In genomic region chr3:99418209-99418635, GRCh38 we compare ENCODE assay signal across 16 cellular contexts.
DNase-seq lines count a peak whose midpoint lies in the region; ATAC-seq and TF ChIP-seq lines count a peak whose summit lies in the region.
"Had no signal": no experiment of that assay in that cellular context is flagged by ENCODE, and none has a peak within 500 bp of the region (broad histone marks: within the 10 kb centered on the region; RNA-seq: fewer than 3 reads in every experiment).

No MANE protein-coding gene starts in this region.

- no peak overlapping the region for H3K4me3 ChIP-seq in coronary artery
- no peak overlapping the region for H3K4me3 ChIP-seq in right atrium auricular region
- H3K4me3 ChIP-seq in smooth muscle cell: no peak overlapping the region
- H3K4me3 ChIP-seq: SK-N-MC, upper lobe of right lung had no signal

- H4K20me1 ChIP-seq in smooth muscle cell (ENCODE audit: low read depth): no peaks in the 10 kb centered on the region

- 86% methylated on average over 2 of the region's 2 CpGs for WGBS in smooth muscle cell (ENCODE audit: low lambda C conversion rate)

- H3F3A ChIP-seq in smooth muscle cell (ENCODE audit: low read depth): peaks cover 5% of the 10 kb centered on the region

- H3K4me1 ChIP-seq in right atrium auricular region (no peaks in the 10 kb centered on the region), smooth muscle cell (ENCODE audit: low read depth) (peaks cover 6% of the 10 kb centered on the region)
- H3K4me1 ChIP-seq: upper lobe of right lung had no signal

- no peaks in the 10 kb centered on the region for H3K36me3 ChIP-seq in right atrium auricular region
- no peaks in the 10 kb centered on the region for H3K36me3 ChIP-seq in smooth muscle cell (ENCODE audit: low read depth)
- H3K36me3 ChIP-seq: upper lobe of right lung had no signal

- no peak overlapping the region for H2AFZ ChIP-seq in smooth muscle cell (ENCODE audit: low read depth)

- peak overlapping the region; percentile 49 to 80 for H3K27ac ChIP-seq in coronary artery
- H3K27ac ChIP-seq in right atrium auricular region: no peak overlapping the region
- H3K27ac ChIP-seq in smooth muscle cell (ENCODE audit: low read depth): no peak overlapping the region
- H3K27ac ChIP-seq: epithelial cell of prostate, upper lobe of right lung had no signal

- no peaks in the 10 kb centered on the region for H3K27me3 ChIP-seq in right atrium auricular region
- H3K27me3 ChIP-seq in smooth muscle cell (ENCODE audit: low read depth): no peaks in the 10 kb centered on the region
- H3K27me3 ChIP-seq: upper lobe of right lung had no signal

- no peaks in the 10 kb centered on the region for H3K79me2 ChIP-seq in smooth muscle cell (ENCODE audit: low read depth)

- TF ChIP-seq CTCF in coronary artery (IDR thresholded peaks at IDR 0.05) (no peak), right atrium auricular region (IDR thresholded peaks at IDR 0.05) (no peak), smooth muscle cell (IDR thresholded peaks at IDR 0.05; ENCODE audit: borderline replicate concordance, insufficient read depth, poor library complexity, severe bottlenecking) (no peak)

- H3K9me3 ChIP-seq in right atrium auricular region (no peaks in the 10 kb centered on the region), smooth muscle cell (replicated peaks; ENCODE audit: low read depth) (no peaks in the 10 kb centered on the region)
- H3K9me3 ChIP-seq: upper lobe of right lung had no signal

- DNase-seq in coronary artery (ENCODE audit: low spot score) (no peak), right atrium auricular region (ENCODE audit: low spot score) (no peak), smooth muscle cell (lab: John Stamatoyannopoulos, UW; ENCODE audit: unreplicated experiment) (no peak), NCI-H526 treated with DMSO at 0.1 percent for 48 hours (lab: John Stamatoyannopoulos, UW) (no peak), SK-N-DZ (ENCODE audit: low spot score) (no peak)
- DNase-seq: activated CD4-positive, alpha-beta T cell treated with anti-CD3 and anti-CD28 coated beads, Interleukin-2, amount 50 U/mL, for 48 hours; CD4-positive, alpha-beta T cell; left cardiac atrium; NCI-H446 treated with DMSO at 0.1 percent for 48 hours; occipital lobe; upper lobe of right lung had no signal

- no peak overlapping the region for H3K4me2 ChIP-seq in smooth muscle cell

- no peak overlapping the region for H3K9ac ChIP-seq in smooth muscle cell (ENCODE audit: low read depth)

- peak; percentile 43 for ATAC-seq in GM18520 (IDR thresholded peaks at IDR 0.05; ENCODE audit: unreplicated experiment)
- ATAC-seq in GM21528 (IDR thresholded peaks at IDR 0.05; ENCODE audit: low FRiP score, unreplicated experiment): peak; percentile 64
- ATAC-seq in HG03103 (IDR thresholded peaks at IDR 0.05; ENCODE audit: low read depth, unreplicated experiment): peak; percentile 68
- ATAC-seq: upper lobe of right lung had no signal

Comparison
In these comparisons a context has a peak if more than half of its experiments do, and no peak if none do; other contexts are left out.
1. H3K27ac ChIP-seq: peak in coronary artery (2 of 2); none in right atrium auricular region (0 of 2) and smooth muscle cell (single experiment).
2. Peak in every context shown above with its lines, with median percentiles within 50 percentile points of each other: ATAC-seq.